In the genomic region with DNA sequence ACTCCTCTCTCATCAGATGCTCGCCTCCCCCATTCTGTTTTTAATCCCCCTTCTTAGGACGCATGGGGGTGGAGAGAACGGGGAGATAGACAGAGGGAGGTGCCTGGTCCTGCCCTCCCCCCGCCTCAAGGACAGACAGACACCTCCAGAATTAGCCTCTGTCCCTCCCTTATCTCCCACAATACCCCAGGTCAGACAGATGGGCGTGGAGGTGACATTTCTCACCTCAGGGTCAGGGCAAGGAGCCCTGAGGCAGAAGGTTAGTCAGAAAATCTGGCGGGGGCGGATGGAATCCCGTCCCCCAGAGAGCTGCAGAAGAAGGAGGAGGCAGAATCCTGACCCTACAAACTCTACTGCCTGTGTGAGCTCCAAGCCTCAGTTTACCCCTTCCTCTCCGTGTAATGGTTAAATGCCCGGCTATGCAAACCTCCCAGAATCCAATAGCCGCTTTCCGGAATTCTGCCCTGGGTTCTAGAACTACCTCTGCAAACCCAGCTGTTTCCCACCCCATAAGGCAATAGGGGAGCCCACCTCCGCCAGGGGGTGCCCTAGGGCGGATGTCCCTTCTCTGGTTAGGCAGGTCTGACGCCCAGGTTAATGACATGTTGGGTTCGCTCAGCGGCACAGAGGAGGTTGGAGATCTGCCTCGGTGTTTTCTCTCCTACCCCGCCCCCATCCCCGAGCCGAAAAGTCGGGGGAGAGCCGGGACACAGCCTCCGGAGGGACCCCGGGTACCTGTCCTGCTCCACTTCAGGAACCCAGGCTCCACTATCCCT, we compare ENCODE assay signal across 8 cellular contexts. TPM values are rescaled to one million over a fixed set of nuclear protein-coding genes. Genes with fewer than 3 reads are reported as not detected.
DNase-seq lines count a peak whose midpoint lies in the region; TF ChIP-seq lines count a peak whose summit lies in the region.

No MANE protein-coding gene starts in this region.

- H3K4me1 Mint-ChIP-seq in activated naive CD4-positive, alpha-beta T cell treated with anti-CD3 and anti-CD28 coated beads, Interleukin-2, amount 50 U/mL, for 24 hours: peaks cover 47% of the 10 kb centered on the region

- 14% methylated on average over 23 of the region's 25 CpGs for WGBS in hepatocyte (ENCODE audit: low lambda C conversion rate, missing lambda C conversion rate)

- no peaks in the 10 kb centered on the region for H4K20me1 ChIP-seq in hepatocyte (ENCODE audit: insufficient read depth, poor library complexity, severe bottlenecking)

- no peak for DNase-seq in AG04449 (ENCODE audit: low read depth, low spot score)
- peak; percentile 72 for DNase-seq in GM19238 (ENCODE audit: insufficient read length, low spot score)
- peak; percentile 50 to 84 (median 77) for DNase-seq in Peyer's patch
- DNase-seq in hepatocyte (ENCODE audit: low spot score): peak; percentile 79
- DNase-seq in stimulated activated CD4-positive, alpha-beta T cell treated with anti-CD3 and anti-CD28 coated beads, Interleukin-12 subunit alpha, Interleukin-12 subunit beta, amount 100 ng/mL, for 4 hours: peak; percentile 56
- DNase-seq in H4 (ENCODE audit: low spot score): no peak
- DNase-seq in cerebellar nuclear complex (lab: John Stamatoyannopoulos, UW): no peak

- H3K27me3 Mint-ChIP-seq in activated naive CD4-positive, alpha-beta T cell treated with anti-CD3 and anti-CD28 coated beads, Interleukin-2, amount 50 U/mL, for 24 hours: peaks cover 20% of the 10 kb centered on the region

- H3K36me3 Mint-ChIP-seq in activated naive CD4-positive, alpha-beta T cell treated with anti-CD3 and anti-CD28 coated beads, Interleukin-2, amount 50 U/mL, for 24 hours: peaks cover 2% of the 10 kb centered on the region

- H3K4me1 ChIP-seq in Peyer's patch (peaks cover 0 to 42% (median 9%) of the 10 kb centered on the region in 4 donors), hepatocyte (ENCODE audit: insufficient read depth) (peaks cover 6% of the 10 kb centered on the region)

- POLR2A ChIA-PET in AG04449 (lab: Yijun Ruan, JAX): interaction anchor here (1.5 kb wide), 1 partner anchor 26 kb away, joined by 5 read pairs; no protein-coding TSS in a partner anchor

- peak in 1 of 2 donors; percentile 33 for TF ChIP-seq POLR2A in Peyer's patch (IDR thresholded peaks at IDR 0.05)

- H3K9me3 ChIP-seq in Peyer's patch (no peaks in the 10 kb centered on the region), hepatocyte (ENCODE audit: low read depth) (no peaks in the 10 kb centered on the region)

- peak overlapping the region; percentile 98 for H3K4me3 Mint-ChIP-seq in activated naive CD4-positive, alpha-beta T cell treated with anti-CD3 and anti-CD28 coated beads, Interleukin-2, amount 50 U/mL, for 24 hours

- H3K27ac Mint-ChIP-seq in activated naive CD4-positive, alpha-beta T cell treated with anti-CD3 and anti-CD28 coated beads, Interleukin-2, amount 50 U/mL, for 24 hours: no peak overlapping the region

- no peaks in the 10 kb centered on the region for H3K9me2 ChIP-seq in hepatocyte (replicated peaks; ENCODE audit: insufficient read depth)

- peak overlapping the region; percentile 88 for H3K4me3 ChIP-seq in AG04449 (ENCODE audit: low read depth, low read length)
- peak overlapping the region; percentile 67 to 75 (median 70) for H3K4me3 ChIP-seq in Peyer's patch
- peak overlapping the region; percentile 68 for H3K4me3 ChIP-seq in hepatocyte

- H3K9me3 Mint-ChIP-seq in activated naive CD4-positive, alpha-beta T cell treated with anti-CD3 and anti-CD28 coated beads, Interleukin-2, amount 50 U/mL, for 24 hours: no peaks in the 10 kb centered on the region

- TF ChIP-seq CTCF in AG04449 (IDR thresholded peaks at IDR 0.05; ENCODE audit: insufficient read depth, low read length, missing control alignments) (peak; percentile 72), Peyer's patch (IDR thresholded peaks at IDR 0.05) (peak in 5 of 6 experiments; percentile 10 to 62 (median 50)), hepatocyte (IDR thresholded peaks at IDR 0.05; ENCODE audit: poor library complexity) (peak; percentile 60)

- peak overlapping the region; percentile 95 for H3K4me2 ChIP-seq in hepatocyte

- peak overlapping the region; percentile 90 for H2AFZ ChIP-seq in hepatocyte

- H3K27ac ChIP-seq in Peyer's patch: peak overlapping the region in 3 of 4 donors; percentile 90 to 92 (median 91)
- peak overlapping the region; percentile 92 for H3K27ac ChIP-seq in hepatocyte

- H3K36me3 ChIP-seq in Peyer's patch: no peaks in the 10 kb centered on the region
- no peaks in the 10 kb centered on the region for H3K36me3 ChIP-seq in hepatocyte (replicated peaks; ENCODE audit: insufficient read depth, low read depth)

- no peaks in the 10 kb centered on the region for H3K27me3 ChIP-seq in Peyer's patch
- H3K27me3 ChIP-seq in hepatocyte: peaks cover 23% of the 10 kb centered on the region

- H3K79me2 ChIP-seq in hepatocyte: peaks cover 31% of the 10 kb centered on the region

- CTCF ChIA-PET in AG04449 (lab: Yijun Ruan, JAX): interaction anchor here (0.7 to 4.8 kb wide), 20 partner anchors 10 to 104 kb away, joined by 3 to 65 read pairs (median 6); a partner anchor contains a TSS

RNA-seq across cellular contexts. Expression of a gene that starts 0.9 kb away (rescaled TPM):
- 10 to 100 TPM; 16.5 to 53.9 (median 36.2) TPM for total RNA-seq in Peyer's patch
- total RNA-seq in hepatocyte: 7.9 and 8.7 TPM in 2 replicates
- 14.8 and 22.9 TPM in 2 replicates for polyA plus RNA-seq in hepatocyte
- total RNA-seq in H4 (2014; rRNA removed; shearing (Covaris generic)): 0.14 and 1.1 TPM in 2 replicates

RNA-seq across cellular contexts. Expression of a gene that starts 2.5 kb away (rescaled TPM):
- 10 to 100 TPM in 1 of 4 donors, 1 to 10 TPM in 2, under 1 TPM in 1; 0.88 to 10.7 (median 2.5) TPM for total RNA-seq in Peyer's patch
- total RNA-seq in hepatocyte: 2.7 and 3.3 TPM in 2 replicates
- polyA plus RNA-seq in hepatocyte: 2.4 and 2.5 TPM in 2 replicates
- 6.8 and 9.0 TPM in 2 replicates for total RNA-seq in H4 (2014; rRNA removed; shearing (Covaris generic))

RNA-seq across cellular contexts. Expression of a gene that starts 19.7 kb away (rescaled TPM):
- total RNA-seq in Peyer's patch: 10 to 100 TPM; 39.9 to 69.3 (median 52.5) TPM
- 42.5 and 51.0 TPM in 2 replicates for total RNA-seq in hepatocyte
- polyA plus RNA-seq in hepatocyte: 66.7 and 72.8 TPM in 2 replicates
- total RNA-seq in H4 (2014; rRNA removed; shearing (Covaris generic)): 49.3 and 84.0 TPM in 2 replicates

RNA-seq across cellular contexts. Expression of a gene that starts 33.6 kb away (rescaled TPM):
- total RNA-seq in Peyer's patch: 10 to 100 TPM; 12.3 to 23.9 (median 14.3) TPM
- total RNA-seq in hepatocyte: 10.1 and 13.9 TPM in 2 replicates
- polyA plus RNA-seq in hepatocyte: 7.1 and 7.3 TPM in 2 replicates
- total RNA-seq in H4 (2014; rRNA removed; shearing (Covaris generic)): 4.6 and 8.3 TPM in 2 replicates

Comparison
In these comparisons a context has a peak if more than half of its experiments do, and no peak if none do; other contexts are left out.
1. DNase-seq: peak in GM19238 (single experiment), Peyer's patch (3 of 3), hepatocyte (single experiment) and stimulated activated CD4-positive, alpha-beta T cell treated with anti-CD3 and anti-CD28 coated beads, Interleukin-12 subunit alpha, Interleukin-12 subunit beta, amount 100 ng/mL, for 4 hours (single experiment); none in AG04449 (single experiment), H4 (single experiment) and cerebellar nuclear complex (0 of 2).
2. Peak in every context shown above with its lines, with median percentiles within 50 percentile points of each other: H3K4me3 ChIP-seq and CTCF ChIP-seq.